9 cellular contexts compared by ENCODE assay signal in genomic region chr4:22389240-22389871, GRCh38.
DNase-seq lines count a peak whose midpoint lies in the region; ATAC-seq and TF ChIP-seq lines count a peak whose summit lies in the region.
"Had no signal": no experiment of that assay in that cellular context is flagged by ENCODE, and none has a peak within 500 bp of the region (broad histone marks: within the 10 kb centered on the region; RNA-seq: fewer than 3 reads in every experiment).

No MANE protein-coding gene starts in this region.

- H3K4me3 ChIP-seq in AG09309 (ENCODE audit: control insufficient read depth, low read depth, low read length): no peak overlapping the region

- ATAC-seq in GM18498 (IDR thresholded peaks at IDR 0.05; ENCODE audit: unreplicated experiment) (peak; percentile 81), HG03175 (IDR thresholded peaks at IDR 0.05; ENCODE audit: unreplicated experiment) (peak; percentile 81)

- TF ChIP-seq CTCF in AG09309 (IDR thresholded peaks at IDR 0.05; ENCODE audit: control insufficient read depth, insufficient read depth, low read depth, low read length, missing control alignments): peak; percentile 86

- DNase-seq in AG09309 (ENCODE audit: low read depth) (peak; percentile 68), NCI-H69 (lab: John Stamatoyannopoulos, UW) (peak; percentile 36), glomerular visceral epithelial cell (ENCODE audit: extremely low spot score) (peak; percentile 71), posterior cingulate gyrus (peak; percentile 28 to 90 (median 50))
- DNase-seq in activated naive CD4-positive, alpha-beta T cell treated with anti-CD3 and anti-CD28 coated beads, Interleukin-2, amount 50 U/mL, for 16 hours: peak; percentile 45
- no peak for DNase-seq in effector CD8-positive, alpha-beta T cell (lab: John Stamatoyannopoulos, UW)
- DNase-seq: naive B cell had no signal

- intact Hi-C loops in posterior cingulate gyrus (cut with DNase I): loop anchor here (1.0 to 10.0 kb wide), 2 partner anchors 600 to 875 kb away; no protein-coding TSS in a partner anchor
